Comparison of ENCODE assay signal across 8 cellular contexts in genomic region chr17:81253358-81254131, GRCh38.
DNase-seq lines count a peak whose midpoint lies in the region; ATAC-seq and TF ChIP-seq lines count a peak whose summit lies in the region.

No MANE protein-coding gene starts in this region.

- TF ChIP-seq CTCF in LNCaP clone FGC (IDR thresholded peaks at IDR 0.05; ENCODE audit: control insufficient read depth, extremely low read depth, insufficient read depth): peak; percentile 89
- peak; percentile 88 for TF ChIP-seq CTCF in VCaP (conservative IDR thresholded peaks at IDR 0.05)
- peak; percentile 84 for TF ChIP-seq CTCF in brain microvascular endothelial cell (IDR thresholded peaks at IDR 0.05; ENCODE audit: low read depth, low read length, missing control alignments)

- H3K4me3 ChIP-seq in LNCaP clone FGC (ENCODE audit: low read depth, low read length): no peak overlapping the region
- H3K4me3 ChIP-seq in brain microvascular endothelial cell (ENCODE audit: low read depth, low read length): no peak overlapping the region

- DNase-seq in D341Med (ENCODE audit: low spot score) (peak; percentile 84), LNCaP clone FGC (ENCODE audit: low read depth) (no peak), brain microvascular endothelial cell (peak; percentile 27), kidney tubule cell (ENCODE audit: low spot score) (peak; percentile 37), HPDE6-E6E7 (ENCODE audit: extremely low spot score) (no peak)
- peak in 2 of 3 experiments; percentile 36 to 38 for DNase-seq in stimulated activated CD4-positive, alpha-beta T cell treated with anti-CD3 and anti-CD28 coated beads, TNF-alpha, amount 100 ng/mL, for 4 hours (ENCODE audit: low read depth in 3 of 3)

- H3K36me3 ChIP-seq in brain microvascular endothelial cell (replicated peaks): peaks cover 10% of the 10 kb centered on the region

- in situ Hi-C loops in brain microvascular endothelial cell (cut with HindIII; ENCODE audit: low pct_ligation_motif_present, low sequenced_read_pairs): no loop called here

- no peak for ATAC-seq in HG02938 (IDR thresholded peaks at IDR 0.05; ENCODE audit: unreplicated experiment)

- no peaks in the 10 kb centered on the region for H3K27me3 ChIP-seq in brain microvascular endothelial cell (replicated peaks)

- H3K27ac ChIP-seq in VCaP (no peak overlapping the region), brain microvascular endothelial cell (no peak overlapping the region)

Comparison
In these comparisons a context has a peak if more than half of its experiments do, and no peak if none do; other contexts are left out.
1. DNase-seq: peak in D341Med (single experiment), brain microvascular endothelial cell (single experiment), kidney tubule cell (single experiment) and stimulated activated CD4-positive, alpha-beta T cell treated with anti-CD3 and anti-CD28 coated beads, TNF-alpha, amount 100 ng/mL, for 4 hours (2 of 3); none in LNCaP clone FGC (single experiment) and HPDE6-E6E7 (single experiment).
2. Peak in every context shown above with its lines, with median percentiles within 50 percentile points of each other: CTCF ChIP-seq.